In the genomic region with DNA sequence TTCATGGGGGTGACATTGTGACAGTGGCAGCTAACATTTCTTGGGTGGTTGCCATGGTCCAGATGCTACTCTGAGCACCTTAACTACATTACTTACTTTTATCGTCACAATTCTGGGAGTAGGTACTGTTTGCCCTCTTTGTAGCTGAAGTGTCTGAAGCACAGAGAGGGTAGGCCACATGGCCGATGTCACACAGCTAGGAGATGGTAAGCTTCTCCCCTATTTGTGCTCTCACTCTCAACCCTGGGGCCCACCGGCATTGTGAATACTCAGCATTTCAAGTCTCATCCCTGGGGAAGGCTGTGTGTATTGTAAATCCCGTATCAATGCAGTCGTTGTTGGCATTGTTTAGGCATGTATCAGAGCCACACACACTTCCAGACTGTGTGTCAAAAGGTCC, we compare ENCODE assay signal across 2 cellular contexts.
TF ChIP-seq lines count a peak whose summit lies in the region.

No MANE protein-coding gene starts in this region.

TF ChIP-seq in A549, 52 proteins besides CTCF, POLR2A, EP300 and RAD21 (continued from another document):
- peak; percentile 11 for TF ChIP-seq ZFP36 (IDR thresholded peaks at IDR 0.05; ENCODE audit: borderline replicate concordance, partially characterized antibody)
TF ChIP-seq in A549: peak in this region for 1.

TF ChIP-seq in K562, 482 proteins besides CTCF, POLR2A, EP300 and RAD21 (continued from another document):
- no peak for TF ChIP-seq NR2C2 (CRISPR knock-in tag; IDR thresholded peaks at IDR 0.05)
- TF ChIP-seq NR2C2 (tag; IDR thresholded peaks at IDR 0.05) = no peak
TF ChIP-seq in K562: peak in this region for 2.
